Comparison of ENCODE assay signal across 22 cellular contexts in genomic region chr10:35012781-35013180, GRCh38.
DNase-seq lines count a peak whose midpoint lies in the region; ATAC-seq, FAIRE-seq and TF ChIP-seq lines count a peak whose summit lies in the region.
"Had no signal": no experiment of that assay in that cellular context is flagged by ENCODE, and none has a peak within 500 bp of the region (broad histone marks: within the 10 kb centered on the region; RNA-seq: fewer than 3 reads in every experiment).

No MANE protein-coding gene starts in this region.

- no peak overlapping the region for H3K27ac Mint-ChIP-seq in T-helper 2 cell treated with Interferon-gamma antibody and Interleukin-4, amounts not matched to agents 5 μg/mL and 100 μg/mL, for 36 hours
- H3K27ac Mint-ChIP-seq in GM23338, result peak overlapping the region; percentile 62; the same call in 1 of the 2 replicates
- H3K27ac Mint-ChIP-seq in activated T-helper 2 cell treated with anti-CD3 and anti-CD28 coated beads, Interferon-gamma antibody, Interleukin-2, Interleukin-4, amounts not matched to agents 10 μg/mL and 5 μg/mL and 100 μg/mL, durations not matched to agents 14 hours and 24 hours and 36 hours, result peak overlapping the region; percentile 16
- H3K27ac Mint-ChIP-seq: HFFc6 had no signal

- no peaks in the 10 kb centered on the region for H3K27me3 Mint-ChIP-seq in T-helper 2 cell treated with Interferon-gamma antibody and Interleukin-4, amounts not matched to agents 5 μg/mL and 100 μg/mL, for 36 hours (ENCODE audit: low read depth)
- no peaks in the 10 kb centered on the region for H3K27me3 Mint-ChIP-seq in GM23338 (ENCODE audit: insufficient read depth, low read depth, poor library complexity)
- H3K27me3 Mint-ChIP-seq in activated T-helper 2 cell treated with anti-CD3 and anti-CD28 coated beads, Interferon-gamma antibody, Interleukin-2, Interleukin-4, amounts not matched to agents 10 μg/mL and 5 μg/mL and 100 μg/mL, durations not matched to agents 14 hours and 24 hours and 36 hours (ENCODE audit: low read depth), result no peaks in the 10 kb centered on the region

- H3K79me2 ChIP-seq in GM23338 (replicated peaks; ENCODE audit: insufficient read depth), result no peaks in the 10 kb centered on the region

- no peaks in the 10 kb centered on the region for H3K9me3 Mint-ChIP-seq in T-helper 2 cell treated with Interferon-gamma antibody and Interleukin-4, amounts not matched to agents 5 μg/mL and 100 μg/mL, for 36 hours
- no peaks in the 10 kb centered on the region for H3K9me3 Mint-ChIP-seq in GM23338
- H3K9me3 Mint-ChIP-seq in activated T-helper 2 cell treated with anti-CD3 and anti-CD28 coated beads, Interferon-gamma antibody, Interleukin-2, Interleukin-4, amounts not matched to agents 10 μg/mL and 5 μg/mL and 100 μg/mL, durations not matched to agents 14 hours and 24 hours and 36 hours, result no peaks in the 10 kb centered on the region
- H3K9me3 Mint-ChIP-seq: HFFc6 had no signal

- no peak for FAIRE-seq in kidney (lab: Jason Lieb, UNC)

- H3K4me1 Mint-ChIP-seq in T-helper 2 cell treated with Interferon-gamma antibody and Interleukin-4, amounts not matched to agents 5 μg/mL and 100 μg/mL, for 36 hours (ENCODE audit: low read depth), result peaks cover 13% of the 10 kb centered on the region
- peaks cover 20% of the 10 kb centered on the region for H3K4me1 Mint-ChIP-seq in GM23338
- peaks cover 15% of the 10 kb centered on the region for H3K4me1 Mint-ChIP-seq in activated T-helper 2 cell treated with anti-CD3 and anti-CD28 coated beads, Interferon-gamma antibody, Interleukin-2, Interleukin-4, amounts not matched to agents 10 μg/mL and 5 μg/mL and 100 μg/mL, durations not matched to agents 14 hours and 24 hours and 36 hours (ENCODE audit: low read depth)

- no peaks in the 10 kb centered on the region for H3K9me3 ChIP-seq in iPS-20b (ENCODE audit: insufficient read depth, low read depth, low read length)
- H3K9me3 ChIP-seq in kidney (ENCODE audit: control insufficient read depth in 1 of 2, low read length in 2 of 2), result no peaks in the 10 kb centered on the region
- H3K9me3 ChIP-seq: BLaER1 treated with 17β-estradiol and CSF1 and Interleukin-3, amounts not matched to agents 10 nM and 100 nM had no signal

- H3K9me2 ChIP-seq in GM23338 (ENCODE audit: insufficient read depth), result no peaks in the 10 kb centered on the region

- no peak overlapping the region for H3K9ac ChIP-seq in iPS-20b (ENCODE audit: low read depth, low read length)
- H3K9ac ChIP-seq in kidney (ENCODE audit: low read length in 2 of 2), result no peak overlapping the region
- H3K9ac ChIP-seq: BLaER1 treated with 17β-estradiol and CSF1 and Interleukin-3, amounts not matched to agents 10 nM and 100 nM had no signal

- H3K4me3 Mint-ChIP-seq in T-helper 2 cell treated with Interferon-gamma antibody and Interleukin-4, amounts not matched to agents 5 μg/mL and 100 μg/mL, for 36 hours, result peak overlapping the region; percentile 38
- peak overlapping the region; percentile 30; the same call in 1 of the 3 replicates for H3K4me3 Mint-ChIP-seq in GM23338
- H3K4me3 Mint-ChIP-seq in activated T-helper 2 cell treated with anti-CD3 and anti-CD28 coated beads, Interferon-gamma antibody, Interleukin-2, Interleukin-4, amounts not matched to agents 10 μg/mL and 5 μg/mL and 100 μg/mL, durations not matched to agents 14 hours and 24 hours and 36 hours (ENCODE audit: low read depth), result no peak overlapping the region
- H3K4me3 Mint-ChIP-seq: HFFc6 had no signal

- ATAC-seq in GM23338, result peak; percentile 97
- no peak for ATAC-seq in GM18511 (IDR thresholded peaks at IDR 0.05; ENCODE audit: unreplicated experiment)

- no peak overlapping the region for H2AFZ ChIP-seq in GM23338

- H3K27ac ChIP-seq in GM23338 (ENCODE audit: low read depth) (peak overlapping the region; percentile 45; the same call in 1 of the 2 replicates), iPS-20b (ENCODE audit: low read length) (no peak overlapping the region), kidney (ENCODE audit: low read depth in 2 of 2, low read length in 2 of 2) (no peak overlapping the region)
- H3K27ac ChIP-seq: BLaER1 treated with 17β-estradiol and CSF1 and Interleukin-3, amounts not matched to agents 10 nM and 100 nM; HL-60; RWPE1 had no signal

- no peaks in the 10 kb centered on the region; the same call in 1 of the 2 replicates for H3K36me3 ChIP-seq in GM23338 (ENCODE audit: insufficient read depth)
- peaks cover 37% of the 10 kb centered on the region for H3K36me3 ChIP-seq in iPS-20b (ENCODE audit: insufficient read depth, low read depth, low read length)
- peaks cover 2 to 24% of the 10 kb centered on the region in 2 donors for H3K36me3 ChIP-seq in kidney (ENCODE audit: control insufficient read depth in 1 of 2, insufficient read depth in 2 of 2, low read length in 2 of 2)

- DNase-seq in T-helper 2 cell treated with Interferon-gamma antibody and Interleukin-4, amounts not matched to agents 5 μg/mL and 100 μg/mL, for 36 hours (ENCODE audit: low spot score), result no peak
- no peak for DNase-seq in T-helper 2 cell
- DNase-seq in GM23338 (ENCODE audit: low spot score), result peak; percentile 94
- DNase-seq in activated T-helper 2 cell treated with anti-CD3 and anti-CD28 coated beads, Interferon-gamma antibody, Interleukin-2, Interleukin-4, amounts not matched to agents 10 μg/mL and 5 μg/mL and 100 μg/mL, durations not matched to agents 14 hours and 24 hours and 36 hours (ENCODE audit: low spot score), result no peak
- no peak for DNase-seq in kidney
- no peak for DNase-seq in SIG-M5 treated with dmso at 0.1 percent for 504 hours (lab: John Stamatoyannopoulos, UW; ENCODE audit: unreplicated experiment)
- DNase-seq: 8988T, COR-L47, DMS153, EL, HFFc6, KG1, NCI-H1048, NCI-H146, NCI-H226, NCI-H526 treated with DMSO at 0.1 percent for 48 hours, OCI-M1 had no signal

- H3K4me1 ChIP-seq in GM23338 (ENCODE audit: insufficient read depth) (peaks cover 17% of the 10 kb centered on the region), iPS-20b (ENCODE audit: insufficient read depth, low read length) (peaks cover 12% of the 10 kb centered on the region; the same call in 1 of the 2 replicates), kidney (ENCODE audit: control insufficient read depth in 1 of 2, insufficient read depth in 1 of 2, low read depth in 1 of 2, low read length in 2 of 2) (no peaks in the 10 kb centered on the region)
- H3K4me1 ChIP-seq: BLaER1 treated with 17β-estradiol and CSF1 and Interleukin-3, amounts not matched to agents 10 nM and 100 nM had no signal

- H3K4me3 ChIP-seq in GM23338, result no peak overlapping the region
- 0 out of 2 replicates have a peak overlapping the region, but pooled peaks have one; percentile 3 for H3K4me3 ChIP-seq in iPS-20b (ENCODE audit: low read length)
- no peak overlapping the region for H3K4me3 ChIP-seq in kidney (ENCODE audit: low read length in 2 of 2)
- H3K4me3 ChIP-seq: BLaER1 treated with 17β-estradiol and CSF1 and Interleukin-3, amounts not matched to agents 10 nM and 100 nM had no signal

- H3K27me3 ChIP-seq in GM23338 (ENCODE audit: insufficient read depth) (no peaks in the 10 kb centered on the region), iPS-20b (ENCODE audit: insufficient read depth, low read length) (no peaks in the 10 kb centered on the region)
- H3K27me3 ChIP-seq: BLaER1 treated with 17β-estradiol and CSF1 and Interleukin-3, amounts not matched to agents 10 nM and 100 nM had no signal

- H4K20me1 ChIP-seq in GM23338 (replicated peaks; ENCODE audit: insufficient read depth), result no peaks in the 10 kb centered on the region

- no peak for TF ChIP-seq CTCF in GM23338 (conservative IDR thresholded peaks at IDR 0.05; ENCODE audit: low read depth in 2 of 2)
- no peak for TF ChIP-seq CTCF in kidney (IDR thresholded peaks at IDR 0.05; ENCODE audit: borderline replicate concordance, extremely low read depth, insufficient read depth)

- H3K4me2 ChIP-seq in GM23338, result peak overlapping the region; percentile 59
- H3K4me2 ChIP-seq: BLaER1 treated with 17β-estradiol and CSF1 and Interleukin-3, amounts not matched to agents 10 nM and 100 nM had no signal

- intact Hi-C loops in activated T-helper 2 cell treated with anti-CD3 and anti-CD28 coated beads, Interferon-gamma antibody, Interleukin-2, Interleukin-4, amounts not matched to agents 10 μg/mL and 5 μg/mL and 100 μg/mL, durations not matched to agents 14 hours and 24 hours and 36 hours (cut with micrococcal nuclease), result no loop called here
- intact Hi-C loops in kidney (cut with DNase I), result no loop called here

- peaks cover 34% of the 10 kb centered on the region for H3K36me3 Mint-ChIP-seq in T-helper 2 cell treated with Interferon-gamma antibody and Interleukin-4, amounts not matched to agents 5 μg/mL and 100 μg/mL, for 36 hours (ENCODE audit: low read depth)
- H3K36me3 Mint-ChIP-seq in GM23338 (ENCODE audit: low read depth), result peaks cover 36% of the 10 kb centered on the region; the same call in 2 of the 3 replicates
- peaks cover 47% of the 10 kb centered on the region for H3K36me3 Mint-ChIP-seq in activated T-helper 2 cell treated with anti-CD3 and anti-CD28 coated beads, Interferon-gamma antibody, Interleukin-2, Interleukin-4, amounts not matched to agents 10 μg/mL and 5 μg/mL and 100 μg/mL, durations not matched to agents 14 hours and 24 hours and 36 hours (ENCODE audit: low read depth)

- no peaks in the 10 kb centered on the region for H3F3A ChIP-seq in GM23338 (replicated peaks; ENCODE audit: low read depth)

TF ChIP-seq in GM23338, 12 proteins besides CTCF, POLR2A, EP300 and RAD21 (continues in another document):
- TF ChIP-seq STAT1 (IDR thresholded peaks at IDR 0.05; ENCODE audit: unreplicated experiment) (no peak), EZH2 (IDR thresholded peaks at IDR 0.05; ENCODE audit: low read depth, unreplicated experiment) (no peak)
